ENCODE assay signal across 8 cellular contexts in genomic region chr6:63571883-63572732, GRCh38. TPM values are rescaled to one million over a fixed set of nuclear protein-coding genes. Genes with fewer than 3 reads are reported as not detected.
DNase-seq lines count a peak whose midpoint lies in the region; ATAC-seq, FAIRE-seq and TF ChIP-seq lines count a peak whose summit lies in the region.

TSS of gene LOC128125822 (plus strand) at chr6:63572480.
TSS of gene PTP4A1 (plus strand) at chr6:63572480. CDS start at chr6:63576881, 4,401 bp downstream.

- peak within 1 kb of the TSS; percentile 43; the same call in 1 of the 2 replicates for H2AK5ac ChIP-seq in H1 (ENCODE audit: low read depth, low read length)
- H2AK5ac ChIP-seq in mesenchymal stem cell (ENCODE audit: low read length, severe bottlenecking) = peak within 1 kb of the TSS; percentile 27

- H3K27me3 ChIP-seq in H1 (replicated peaks in 1 of 4; ENCODE audit: control insufficient read depth in 3 of 4, extremely low read depth in 1 of 4, insufficient read depth in 3 of 4, low read length in 3 of 4) (0 out of 7 replicates have a peak, but pooled peaks cover 0 to 2% (median under 1%) of the 10 kb centered on the region in 4 experiments), mesenchymal stem cell (ENCODE audit: control insufficient read depth in 1 of 2, insufficient read depth in 1 of 2, low read length in 2 of 2) (no peaks in the 10 kb centered on the region)

- H3K79me1 ChIP-seq in H1 (ENCODE audit: low read depth, low read length) (no peaks in the 10 kb centered on the region), mesenchymal stem cell (replicated peaks; ENCODE audit: low read length, poor library complexity, severe bottlenecking) (peaks cover 3% of the 10 kb centered on the region)

- H3K4ac ChIP-seq in H1 (replicated peaks; ENCODE audit: insufficient read length, low read depth, low read length) (peak within 1 kb of the TSS; percentile 88), mesenchymal stem cell (ENCODE audit: low read depth in 1 of 2, low read length in 2 of 2) (peak within 1 kb of the TSS; percentile 95 to 99)

- H3K4me1 ChIP-seq in H1 (replicated peaks in 1 of 4; ENCODE audit: control insufficient read depth in 3 of 4, insufficient read depth in 4 of 4, low read length in 3 of 4) = peaks cover 0 to 3% (median 0%) of the 10 kb centered on the region in 4 experiments; a peak in 1 of 7 replicates
- H3K4me1 ChIP-seq in mesenchymal stem cell (ENCODE audit: control insufficient read depth, insufficient read depth, low read depth, low read length) = no peaks in the 10 kb centered on the region

- FAIRE-seq in H1 (lab: Jason Lieb, UNC) = no peak

- CTCF ChIA-PET in H1 (lab: Charles Lee; ENCODE audit: partially characterized antibody) = no interaction called here

- H2BK12ac ChIP-seq in H1 (ENCODE audit: low read depth, low read length) (peak within 1 kb of the TSS; percentile 98; the same call in 1 of the 2 replicates), mesenchymal stem cell (ENCODE audit: low read length in 2 of 2) (peak within 1 kb of the TSS in 1 of 2 experiments; percentile 37)

- peak; percentile 88 for ATAC-seq in GM21360 (IDR thresholded peaks at IDR 0.05; ENCODE audit: unreplicated experiment)

- peak; percentile 81 to 89 for TF ChIP-seq POLR2A in H1 (IDR thresholded peaks at IDR 0.05; ENCODE audit: control extremely low read depth in 1 of 2, low read depth in 2 of 2, low read length in 2 of 2)

- peaks cover 6% of the 10 kb centered on the region for H3K23me2 ChIP-seq in H1 (ENCODE audit: low read depth, low read length)

- H3K9me3 ChIP-seq in H1 (ENCODE audit: insufficient read depth in 2 of 2, low read depth in 1 of 2, low read length in 1 of 2) = no peaks in the 10 kb centered on the region
- no peaks in the 10 kb centered on the region for H3K9me3 ChIP-seq in mesenchymal stem cell (ENCODE audit: control insufficient read depth, low read length)

- no peak for TF ChIP-seq RAD21 in H1 (IDR thresholded peaks at IDR 0.05 in 1 of 2, conservative IDR thresholded peaks at IDR 0.05 in 1 of 2; ENCODE audit: low read depth in 2 of 2, low read length in 2 of 2)

- peak within 1 kb of the TSS; percentile 84 for H3K56ac ChIP-seq in H1 (replicated peaks; ENCODE audit: insufficient read length, low read depth, low read length)

- H3K4me3 ChIP-seq in H1 (ENCODE audit: extremely low read depth in 1 of 4, insufficient read depth in 2 of 4, low read depth in 3 of 4, low read length in 4 of 4) = peak within 1 kb of the TSS; percentile 81 to 85 (median 82)
- H3K4me3 ChIP-seq in mesenchymal stem cell (ENCODE audit: insufficient read depth in 1 of 2, low read depth in 1 of 2, low read length in 2 of 2) = peak within 1 kb of the TSS; percentile 90 to 100

- H2BK5ac ChIP-seq in H1 (ENCODE audit: low read depth, low read length) = peak within 1 kb of the TSS; percentile 98
- peak within 1 kb of the TSS; percentile 99 for H2BK5ac ChIP-seq in mesenchymal stem cell (ENCODE audit: low read depth, low read length, poor library complexity, severe bottlenecking)

- 1% methylated on average over 60 of the region's 77 CpGs; no CpG with 5 or more reads in 1 of the 2 experiments for WGBS in H1 (ENCODE audit: extremely low coverage in 1 of 2, insufficient coverage in 1 of 2, insufficient read length in 1 of 2, insufficient replicate concordance in 2 of 2, low coverage in 1 of 2, low lambda C conversion rate in 2 of 2, missing lambda C conversion rate in 1 of 2), 2 experiments
- under 1% methylated on average over 71 of the region's 77 CpGs for WGBS in mesenchymal stem cell

- H3K9ac ChIP-seq in H1 (replicated peaks in 1 of 4; ENCODE audit: extremely low read depth in 1 of 4, low read depth in 3 of 4, low read length in 3 of 4) (peak within 1 kb of the TSS; percentile 95 to 100 (median 98)), mesenchymal stem cell (ENCODE audit: low read length) (peak within 1 kb of the TSS; percentile 99)

- peak within 1 kb of the TSS; percentile 97 for H2AFZ ChIP-seq in H1 (ENCODE audit: low read length)
- H2AFZ ChIP-seq in mesenchymal stem cell (ENCODE audit: low read depth, low read length) = peak within 1 kb of the TSS; percentile 75

- H3K18ac ChIP-seq in H1 (ENCODE audit: extremely low read depth, low read length) (peak within 1 kb of the TSS; percentile 96; the same call in 1 of the 2 replicates), mesenchymal stem cell (ENCODE audit: low read depth in 1 of 2, low read length in 2 of 2) (peak within 1 kb of the TSS; percentile 97 to 100)

- peak in 1 of 2 experiments; percentile 82; a peak in 1 of 3 replicates for TF ChIP-seq EP300 in H1 (IDR thresholded peaks at IDR 0.05; ENCODE audit: borderline replicate concordance in 1 of 2, low read depth in 2 of 2, low read length in 2 of 2)

- H3K4me2 ChIP-seq in H1 (ENCODE audit: insufficient read depth in 1 of 2, low read depth in 2 of 2, low read length in 2 of 2) (peak within 1 kb of the TSS; percentile 94 to 99), mesenchymal stem cell (ENCODE audit: low read length, poor library complexity, severe bottlenecking) (peak within 1 kb of the TSS; percentile 82)

- POLR2A ChIA-PET in H1 (lab: Charles Lee; ENCODE audit: partially characterized antibody) = interaction anchor here (1.6 kb wide), 1 partner anchor 64 kb away, joined by 5 read pairs; the partner anchor contains the start of gene PHF3

- DNase-seq in COLO668 (lab: John Stamatoyannopoulos, UW; ENCODE audit: unreplicated experiment) (peak; percentile 96), HT1080 (ENCODE audit: low read depth) (peak; percentile 98), NOMO-1 treated with DMSO at 0.1 percent for 48 hours (lab: John Stamatoyannopoulos, UW; ENCODE audit: unreplicated experiment) (peak; percentile 94), H1 (ENCODE audit: low read depth in 1 of 2, low spot score in 2 of 2) (peak; percentile 92 to 95), mesenchymal stem cell (peak; percentile 97)
- peak; percentile 71 to 94 (median 91) for DNase-seq in activated CD8-positive, alpha-beta memory T cell treated with anti-CD3 and anti-CD28 coated beads for 48 hours (ENCODE audit: low read depth in 2 of 3, low spot score in 2 of 3)
- peak; percentile 95 for DNase-seq in stimulated activated CD8-positive, alpha-beta memory T cell treated with anti-CD3 and anti-CD28 coated beads, Interleukin-12 subunit alpha, Interleukin-12 subunit beta, amount 100 ng/mL, for 4 hours (ENCODE audit: low read depth)

- H2BK120ac ChIP-seq in H1 (replicated peaks; ENCODE audit: low read depth, low read length) (no peak within 1 kb of the TSS), mesenchymal stem cell (ENCODE audit: low read depth, low read length) (peak within 1 kb of the TSS; percentile 100)

- H2BK15ac ChIP-seq in H1 (ENCODE audit: low read length) (no peak within 1 kb of the TSS), mesenchymal stem cell (ENCODE audit: low read depth, poor library complexity, severe bottlenecking) (peak within 1 kb of the TSS; percentile 93)

- peak within 1 kb of the TSS; percentile 99 for H4K8ac ChIP-seq in H1 (ENCODE audit: extremely low read depth, insufficient read depth, low read length)
- peak within 1 kb of the TSS; percentile 98 for H4K8ac ChIP-seq in mesenchymal stem cell (ENCODE audit: low read length)

- H3K23ac ChIP-seq in H1 (ENCODE audit: insufficient read length) (no peak within 1 kb of the TSS), mesenchymal stem cell (ENCODE audit: low read length in 2 of 2) (peak within 1 kb of the TSS; percentile 90 to 98)

- H4K20me1 ChIP-seq in H1 (replicated peaks in 1 of 2; ENCODE audit: control insufficient read depth in 1 of 2, insufficient read depth in 2 of 2, low read length in 2 of 2) = peaks cover 0 to 5% of the 10 kb centered on the region in 2 experiments

- peaks cover 19 to 44% of the 10 kb centered on the region in 2 experiments for H3K79me2 ChIP-seq in H1 (ENCODE audit: control insufficient read depth in 1 of 2, insufficient read depth in 2 of 2, low read length in 2 of 2)

- H3K36me3 ChIP-seq in H1 (ENCODE audit: control insufficient read depth in 2 of 4, insufficient read depth in 4 of 4, low read length in 3 of 4) (peaks cover 6 to 11% (median 10%) of the 10 kb centered on the region in 4 experiments; a peak in 7 of 8 replicates), mesenchymal stem cell (ENCODE audit: control insufficient read depth in 1 of 2, insufficient read depth in 2 of 2, low read depth in 1 of 2, low read length in 2 of 2) (peaks cover 0 to 10% of the 10 kb centered on the region in 2 experiments)

- H4K91ac ChIP-seq in H1 (replicated peaks; ENCODE audit: insufficient read length, low read length) (peak within 1 kb of the TSS; percentile 83), mesenchymal stem cell (ENCODE audit: low read length) (peak within 1 kb of the TSS; percentile 100)

- no peak within 1 kb of the TSS for H3K14ac ChIP-seq in H1 (ENCODE audit: insufficient read length)
- H3K14ac ChIP-seq in mesenchymal stem cell (ENCODE audit: low read length in 2 of 2) = peak within 1 kb of the TSS; percentile 99 to 100

- no peak for TF ChIP-seq CTCF in H1 (IDR thresholded peaks at IDR 0.05; ENCODE audit: control extremely low read depth in 1 of 3, insufficient read depth in 1 of 3, low read depth in 1 of 3, low read length in 3 of 3)

- no peak within 1 kb of the TSS for H2BK20ac ChIP-seq in H1 (ENCODE audit: low read length)

- H3K27ac ChIP-seq in H1 (ENCODE audit: low read depth, low read length) = peak within 1 kb of the TSS; percentile 98
- peak within 1 kb of the TSS; percentile 90 for H3K27ac ChIP-seq in mesenchymal stem cell (ENCODE audit: low read length, poor library complexity, severe bottlenecking)

- H4K5ac ChIP-seq in H1 (ENCODE audit: insufficient read length, low read depth, low read length) = peak within 1 kb of the TSS; percentile 95

TF ChIP-seq in H1, 55 proteins besides CTCF, POLR2A, EP300 and RAD21 (continues in another document):
- no peak for TF ChIP-seq BRCA1 (IDR thresholded peaks at IDR 0.05; ENCODE audit: low read depth, low read length)
- TF ChIP-seq TAF7 (optimal IDR thresholded peaks at IDR 0.05; ENCODE audit: borderline replicate concordance, low read depth, low read length) = peak; percentile 77

RNA-seq across cellular contexts. Expression of gene PTP4A1, which starts in this region (rescaled TPM):
- total RNA-seq in HT1080 (2014; rRNA removed; shearing (Covaris generic)) = 15.8 and 42.8 TPM in 2 replicates
- 96.2 and 129 TPM in 2 replicates for polyA plus RNA-seq in HT1080 (2015; cell fraction: cytosol; rRNA removed)
- polyA plus RNA-seq in HT1080 (2015; cell fraction: nucleus; rRNA removed) = 53.3 and 57.6 TPM in 2 replicates
- total RNA-seq in H1 (2021; fragmentation: NEBNext Ultra II Directional; extraction: Animal tissue kit (Norgen Biotek cat#: 25700)) = 75.6 and 76.3 TPM in 2 replicates
- polyA plus RNA-seq in H1 (2011; rRNA removed) = 8.1 and 21.1 TPM in 2 replicates
- 13.3 TPM for polyA plus RNA-seq in H1 (2011; cell fraction: cytosol; rRNA removed)
- polyA plus RNA-seq in H1 (2011; cell fraction: nucleus; rRNA removed) = 3.9 TPM
- 23.5 to 66.4 TPM (median 30.2 TPM) in 4 replicates for polyA plus RNA-seq in H1 (2012, experiment 1 of 2)
- 8.3 TPM for polyA plus RNA-seq in H1 (2012, experiment 2 of 2)
- polyA plus RNA-seq in H1 (2013, experiment 1 of 2) = 39.0 TPM
- 39.7 TPM for polyA plus RNA-seq in H1 (2013, experiment 2 of 2)
- polyA minus RNA-seq in H1 (2011; rRNA and poly(A)+ RNA removed) = 18.3 and 23.9 TPM in 2 replicates
- 21.1 TPM for polyA minus RNA-seq in H1 (2011; cell fraction: cytosol; rRNA and poly(A)+ RNA removed)
- 71.3 TPM for polyA minus RNA-seq in H1 (2011; cell fraction: nucleus; rRNA and poly(A)+ RNA removed)
- 80.4 TPM for polyA plus RNA-seq in mesenchymal stem cell (2013, experiment 1 of 2)
- 82.9 TPM for polyA plus RNA-seq in mesenchymal stem cell (2013, experiment 2 of 2)

Comparison
In these comparisons a context has a peak if more than half of its experiments do, and no peak if none do; other contexts are left out.
1. Peak in every context shown above with its lines: DNase-seq, ATAC-seq, H3K4me3 ChIP-seq and H3K27ac ChIP-seq.